Comparison of ENCODE assay signal across 10 cellular contexts in the genomic region with DNA sequence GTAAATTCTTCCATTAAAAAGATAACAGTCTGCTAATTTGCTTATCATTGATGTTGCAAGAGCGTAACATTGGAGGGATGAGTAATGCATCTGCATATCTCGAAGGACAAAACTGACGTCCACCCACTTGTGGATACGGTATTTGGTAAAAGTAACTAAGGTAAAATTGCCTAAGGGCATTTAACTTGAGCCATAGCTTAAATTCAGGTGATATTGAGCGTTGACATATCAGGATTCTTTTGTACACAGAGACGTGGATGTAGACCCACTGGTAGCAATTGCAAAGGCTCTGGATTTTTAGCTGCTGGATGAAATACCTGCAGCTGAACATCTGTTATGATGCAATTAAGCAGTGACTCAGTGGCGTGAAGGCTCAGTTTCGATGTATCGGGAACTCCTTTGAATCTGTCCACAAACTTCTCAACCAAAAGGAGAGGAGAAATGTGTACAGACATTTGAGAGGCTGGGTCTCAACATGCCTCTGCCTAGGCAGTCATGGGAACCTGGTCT.
DNase-seq lines count a peak whose midpoint lies in the region; ATAC-seq and TF ChIP-seq lines count a peak whose summit lies in the region.
"Had no signal": no experiment of that assay in that cellular context is flagged by ENCODE, and none has a peak within 500 bp of the region (broad histone marks: within the 10 kb centered on the region; RNA-seq: fewer than 3 reads in every experiment).

No MANE protein-coding gene starts in this region.

- no peaks in the 10 kb centered on the region for H3K9me3 Mint-ChIP-seq in activated T-cell treated with anti-CD3 and anti-CD28 coated beads, Interleukin-2, amount 50 U/mL, for 24 hours
- no peaks in the 10 kb centered on the region for H3K9me3 Mint-ChIP-seq in nephron progenitor cell

- no peak overlapping the region for H3K9ac ChIP-seq in subcutaneous abdominal adipose tissue (ENCODE audit: low read length in 5 of 5)

- TF ChIP-seq CTCF in fibroblast of villous mesenchyme (IDR thresholded peaks at IDR 0.05; ENCODE audit: insufficient read depth, low read depth, low read length) = no peak
- TF ChIP-seq CTCF in left lung (IDR thresholded peaks at IDR 0.05) = no peak
- no peak for TF ChIP-seq CTCF in nephron progenitor cell (IDR thresholded peaks at IDR 0.05)

- H3K9me3 ChIP-seq in subcutaneous abdominal adipose tissue (ENCODE audit: control insufficient read depth in 5 of 5, low read length in 5 of 5) (no peaks in the 10 kb centered on the region), left lung (no peaks in the 10 kb centered on the region)

- H3K4me3 Mint-ChIP-seq in activated T-cell treated with anti-CD3 and anti-CD28 coated beads, Interleukin-2, amount 50 U/mL, for 24 hours = peak overlapping the region; percentile 68
- no peak overlapping the region for H3K4me3 Mint-ChIP-seq in nephron progenitor cell

- H3K27ac Mint-ChIP-seq in activated T-cell treated with anti-CD3 and anti-CD28 coated beads, Interleukin-2, amount 50 U/mL, for 24 hours = peak overlapping the region; percentile 97
- H3K27ac Mint-ChIP-seq in nephron progenitor cell = no peak overlapping the region

- peaks cover 3% of the 10 kb centered on the region for H3K36me3 Mint-ChIP-seq in activated T-cell treated with anti-CD3 and anti-CD28 coated beads, Interleukin-2, amount 50 U/mL, for 24 hours (ENCODE audit: low read depth)
- peaks cover 16% of the 10 kb centered on the region for H3K36me3 Mint-ChIP-seq in nephron progenitor cell (ENCODE audit: low read depth)

- no peaks in the 10 kb centered on the region for H3K27me3 Mint-ChIP-seq in activated T-cell treated with anti-CD3 and anti-CD28 coated beads, Interleukin-2, amount 50 U/mL, for 24 hours
- H3K27me3 Mint-ChIP-seq in nephron progenitor cell (ENCODE audit: low read depth, poor library complexity) = no peaks in the 10 kb centered on the region

- H3K36me3 ChIP-seq in subcutaneous abdominal adipose tissue (ENCODE audit: control insufficient read depth in 5 of 5, insufficient read depth in 5 of 5, low read length in 5 of 5) = peaks cover 0 to 9% (median 4%) of the 10 kb centered on the region in 5 donors
- H3K36me3 ChIP-seq in left lung = no peaks in the 10 kb centered on the region

- H3K27ac ChIP-seq in subcutaneous abdominal adipose tissue (ENCODE audit: low read depth, low read length) = peak overlapping the region; percentile 80
- H3K27ac ChIP-seq in left lung = peak overlapping the region in 1 of 2 donors; percentile 83

- peaks cover 98% of the 10 kb centered on the region for H3K4me1 Mint-ChIP-seq in activated T-cell treated with anti-CD3 and anti-CD28 coated beads, Interleukin-2, amount 50 U/mL, for 24 hours (ENCODE audit: low read depth)
- H3K4me1 Mint-ChIP-seq in nephron progenitor cell = peaks cover 77% of the 10 kb centered on the region

- ATAC-seq in left lung = no peak
- no peak for ATAC-seq in GM18909 (IDR thresholded peaks at IDR 0.05; ENCODE audit: poor library complexity, unreplicated experiment)

- H3K27me3 ChIP-seq in subcutaneous abdominal adipose tissue (ENCODE audit: control insufficient read depth in 5 of 5, insufficient read depth in 4 of 5, low read length in 5 of 5) (no peaks in the 10 kb centered on the region), left lung (no peaks in the 10 kb centered on the region)

- H3K4me3 ChIP-seq in fibroblast of villous mesenchyme (ENCODE audit: low read depth, low read length) (no peak overlapping the region), subcutaneous abdominal adipose tissue (ENCODE audit: low read depth in 1 of 5, low read length in 5 of 5) (no peak overlapping the region), left lung (no peak overlapping the region)

- intact Hi-C loops in left lung (cut with DNase I) = no loop called here

- H3K4me1 ChIP-seq in subcutaneous abdominal adipose tissue (ENCODE audit: control insufficient read depth in 5 of 5, insufficient read depth in 5 of 5, low read length in 5 of 5) = peaks cover 23 to 94% (median 81%) of the 10 kb centered on the region in 5 donors
- peaks cover 72 to 100% of the 10 kb centered on the region in 2 donors for H3K4me1 ChIP-seq in left lung

- no peak for DNase-seq in activated T-cell treated with anti-CD3 and anti-CD28 coated beads, Interleukin-2, amount 50 U/mL, for 24 hours
- DNase-seq in activated T-cell treated with anti-CD3 and anti-CD28 coated beads, Interleukin-2, amount 50 U/mL, for 1 hour = no peak
- peak; percentile 58 to 65 for DNase-seq in activated T-cell treated with anti-CD3 and anti-CD28 coated beads, Interleukin-2, amount 50 U/mL, for 48 hours
- peak; percentile 89 for DNase-seq in fibroblast of villous mesenchyme (ENCODE audit: low read depth)
- no peak for DNase-seq in left lung
- no peak for DNase-seq in nephron progenitor cell
- DNase-seq: COR-L47, NCI-H2081 treated with DMSO at 0.1 percent for 48 hours had no signal

Comparison
In these comparisons a context has a peak if more than half of its experiments do, and no peak if none do; other contexts are left out.
1. DNase-seq: peak in activated T-cell treated with anti-CD3 and anti-CD28 coated beads, Interleukin-2, amount 50 U/mL, for 48 hours (2 of 2) and fibroblast of villous mesenchyme (single experiment); none in activated T-cell treated with anti-CD3 and anti-CD28 coated beads, Interleukin-2, amount 50 U/mL, for 24 hours (single experiment), activated T-cell treated with anti-CD3 and anti-CD28 coated beads, Interleukin-2, amount 50 U/mL, for 1 hour (single experiment), left lung (0 of 2) and nephron progenitor cell (single experiment).